Comparison of ENCODE assay signal across 26 cellular contexts in genomic region chr15:72398189-72398588, GRCh38. TPM values are rescaled to one million over a fixed set of nuclear protein-coding genes. Genes with fewer than 3 reads are reported as not detected.
"Had no signal": no experiment of that assay in that cellular context is flagged by ENCODE, and none has a peak within 500 bp of the region (broad histone marks: within the 10 kb centered on the region; RNA-seq: fewer than 3 reads in every experiment).

TSS of gene TMEM202 (plus strand) at chr15:72398305. CDS start at chr15:72398327, 22 bp downstream.

- H3K36me3 ChIP-seq: colonic mucosa, neutrophil, right atrium auricular region, stomach, thoracic aorta, transverse colon had no signal

- H3K27me3 ChIP-seq: colonic mucosa, right atrium auricular region had no signal

- H3K27ac Mint-ChIP-seq: nephron had no signal

- H3K4me1 Mint-ChIP-seq: naive B cell, nephron had no signal

- H3K27ac ChIP-seq: colonic mucosa, hepatocyte, neutrophil, right atrium auricular region, stomach, thoracic aorta, transverse colon had no signal

- H3K4me3 ChIP-seq: colonic mucosa, hepatocyte, lung, right atrium auricular region, stomach, thoracic aorta, transverse colon had no signal

- H3K36me3 Mint-ChIP-seq: naive B cell had no signal

- H3K4me1 ChIP-seq: colonic mucosa, right atrium auricular region, stomach, transverse colon had no signal

- H3K4me3 Mint-ChIP-seq: naive B cell, nephron had no signal

- DNase-seq: colonic mucosa; effector CD4-positive, alpha-beta T cell; foreskin melanocyte; head of caudate nucleus; left colon; left ventricle myocardium superior; mesendoderm; naive B cell; stimulated activated CD4-positive, alpha-beta T cell treated with anti-CD3 and anti-CD28 coated beads, Interleukin-12 subunit alpha, Interleukin-12 subunit beta, amount 100 ng/mL, for 4 hours; stimulated activated naive CD4-positive, alpha-beta T cell; stomach; substantia nigra; transverse colon had no signal

- H3K9me3 ChIP-seq: colonic mucosa, neutrophil, right atrium auricular region, stomach, thoracic aorta, transverse colon had no signal

RNA-seq across cellular contexts. Expression of gene TMEM202, which starts in this region (rescaled TPM):
- total RNA-seq: colonic mucosa, dermis microvascular lymphatic vessel endothelial cell, hepatocyte, kidney epithelial cell, left colon, left ventricle myocardium superior, lung, osteoblast, posterior vena cava, right atrium auricular region, stomach, thoracic aorta, transverse colon, ureter had no signal
- polyA plus RNA-seq: esophagus, hepatocyte, lung, small intestine, stomach had no signal
